27 cellular contexts compared by ENCODE assay signal in genomic region chr5:78823196-78823595, GRCh38.
"Had no signal": no experiment of that assay in that cellular context is flagged by ENCODE, and none has a peak within 500 bp of the region (broad histone marks: within the 10 kb centered on the region; RNA-seq: fewer than 3 reads in every experiment).

No MANE protein-coding gene starts in this region.

- H3K27ac Mint-ChIP-seq: activated CD4-positive, alpha-beta memory T cell treated with anti-CD3 and anti-CD28 coated beads, Interleukin-2, amount 10 ng/mL, durations not matched to agents 7 days and 5 days; activated CD4-positive, alpha-beta T cell treated with anti-CD3 and anti-CD28 coated beads, Interleukin-2, amount 10 ng/mL, durations not matched to agents 7 days and 5 days; activated naive CD4-positive, alpha-beta T cell treated with anti-CD3 and anti-CD28 coated beads, Interleukin-2, amount 50 U/mL, for 24 hours; activated naive CD8-positive, alpha-beta T cell treated with anti-CD3 and anti-CD28 coated beads, Interleukin-2, amount 50 U/mL, for 24 hours; activated T-cell treated with anti-CD3 and anti-CD28 coated beads, Interleukin-2, amount 50 U/mL, for 24 hours; activated T-helper 2 cell treated with anti-CD3 and anti-CD28 coated beads, Interferon-gamma antibody, Interleukin-2, Interleukin-4, amounts not matched to agents 10 μg/mL and 5 μg/mL and 100 μg/mL, durations not matched to agents 14 hours and 24 hours and 36 hours; nephron progenitor cell; stimulated activated naive CD8-positive, alpha-beta T cell treated with anti-CD3 and anti-CD28 coated beads, Interleukin-15, Interleukin-2, amounts not matched to agents 100 ng/mL and 50 ng/mL, for 24 hours; type B pancreatic cell had no signal

- H3K9me3 ChIP-seq: breast epithelium, neutrophil, right lobe of liver, uterus had no signal

- H3K36me3 ChIP-seq: breast epithelium, neutrophil, right lobe of liver, uterus, WERI-Rb-1 had no signal

- DNase-seq: activated CD4-positive, alpha-beta memory T cell treated with anti-CD3 and anti-CD28 coated beads, Interleukin-2, amount 10 ng/mL, durations not matched to agents 7 days and 5 days; activated CD4-positive, alpha-beta T cell treated with anti-CD3 and anti-CD28 coated beads, Interleukin-2, amount 10 ng/mL, durations not matched to agents 7 days and 5 days; activated CD8-positive, alpha-beta memory T cell treated with anti-CD3 and anti-CD28 coated beads, Interleukin-2, amount 50 U/mL, for 48 hours; activated naive CD8-positive, alpha-beta T cell treated with anti-CD3 and anti-CD28 coated beads, Interleukin-2, amount 50 U/mL, for 24 hours; activated T-cell treated with anti-CD3 and anti-CD28 coated beads, Interleukin-2, amount 50 U/mL, for 24 hours; amygdala; central memory CD4-positive, alpha-beta T cell; foreskin fibroblast; head of caudate nucleus; hippocampal formation; kidney; left colon; mammary epithelial cell; nephron progenitor cell; right lobe of liver; stimulated activated CD4-positive, alpha-beta T cell treated with anti-CD3 and anti-CD28 coated beads, Interleukin-2, amount 100 ng/mL, for 48 hours; T1000; uterus; WERI-Rb-1 had no signal

- H3K27me3 ChIP-seq: breast epithelium, neutrophil, right lobe of liver, uterus had no signal

- H3K27ac ChIP-seq: breast epithelium, neutrophil, right lobe of liver, WERI-Rb-1 had no signal

- H3K4me1 Mint-ChIP-seq: activated CD4-positive, alpha-beta memory T cell treated with anti-CD3 and anti-CD28 coated beads, Interleukin-2, amount 10 ng/mL, durations not matched to agents 7 days and 5 days; activated CD4-positive, alpha-beta T cell treated with anti-CD3 and anti-CD28 coated beads, Interleukin-2, amount 10 ng/mL, durations not matched to agents 7 days and 5 days; activated naive CD4-positive, alpha-beta T cell treated with anti-CD3 and anti-CD28 coated beads, Interleukin-2, amount 50 U/mL, for 24 hours had no signal

- H3K4me3 Mint-ChIP-seq: activated CD4-positive, alpha-beta memory T cell treated with anti-CD3 and anti-CD28 coated beads, Interleukin-2, amount 10 ng/mL, durations not matched to agents 7 days and 5 days; activated CD4-positive, alpha-beta T cell treated with anti-CD3 and anti-CD28 coated beads, Interleukin-2, amount 10 ng/mL, durations not matched to agents 7 days and 5 days; activated naive CD4-positive, alpha-beta T cell treated with anti-CD3 and anti-CD28 coated beads, Interleukin-2, amount 50 U/mL, for 24 hours; activated naive CD8-positive, alpha-beta T cell treated with anti-CD3 and anti-CD28 coated beads, Interleukin-2, amount 50 U/mL, for 24 hours; activated T-cell treated with anti-CD3 and anti-CD28 coated beads, Interleukin-2, amount 50 U/mL, for 24 hours; nephron progenitor cell; stimulated activated naive CD8-positive, alpha-beta T cell treated with anti-CD3 and anti-CD28 coated beads, Interleukin-15, Interleukin-2, amounts not matched to agents 100 ng/mL and 50 ng/mL, for 24 hours; type B pancreatic cell had no signal

- H3K27me3 Mint-ChIP-seq: activated CD4-positive, alpha-beta memory T cell treated with anti-CD3 and anti-CD28 coated beads, Interleukin-2, amount 10 ng/mL, durations not matched to agents 7 days and 5 days; activated CD4-positive, alpha-beta T cell treated with anti-CD3 and anti-CD28 coated beads, Interleukin-2, amount 10 ng/mL, durations not matched to agents 7 days and 5 days; activated naive CD4-positive, alpha-beta T cell treated with anti-CD3 and anti-CD28 coated beads, Interleukin-2, amount 50 U/mL, for 24 hours; activated naive CD8-positive, alpha-beta T cell treated with anti-CD3 and anti-CD28 coated beads, Interleukin-2, amount 50 U/mL, for 24 hours; activated T-cell treated with anti-CD3 and anti-CD28 coated beads, Interleukin-2, amount 50 U/mL, for 24 hours; stimulated activated naive CD8-positive, alpha-beta T cell treated with anti-CD3 and anti-CD28 coated beads, Interleukin-15, Interleukin-2, amounts not matched to agents 100 ng/mL and 50 ng/mL, for 24 hours; type B pancreatic cell had no signal

- H3K4me3 ChIP-seq: breast epithelium, right lobe of liver, uterus had no signal

- H3K36me3 Mint-ChIP-seq: type B pancreatic cell had no signal

- H3K9me3 Mint-ChIP-seq: activated CD4-positive, alpha-beta memory T cell treated with anti-CD3 and anti-CD28 coated beads, Interleukin-2, amount 10 ng/mL, durations not matched to agents 7 days and 5 days; activated CD4-positive, alpha-beta T cell treated with anti-CD3 and anti-CD28 coated beads, Interleukin-2, amount 10 ng/mL, durations not matched to agents 7 days and 5 days; activated naive CD4-positive, alpha-beta T cell treated with anti-CD3 and anti-CD28 coated beads, Interleukin-2, amount 50 U/mL, for 24 hours; activated naive CD8-positive, alpha-beta T cell treated with anti-CD3 and anti-CD28 coated beads, Interleukin-2, amount 50 U/mL, for 24 hours; activated T-cell treated with anti-CD3 and anti-CD28 coated beads, Interleukin-2, amount 50 U/mL, for 24 hours; activated T-helper 2 cell treated with anti-CD3 and anti-CD28 coated beads, Interferon-gamma antibody, Interleukin-2, Interleukin-4, amounts not matched to agents 10 μg/mL and 5 μg/mL and 100 μg/mL, durations not matched to agents 14 hours and 24 hours and 36 hours; stimulated activated naive CD8-positive, alpha-beta T cell treated with anti-CD3 and anti-CD28 coated beads, Interleukin-15, Interleukin-2, amounts not matched to agents 100 ng/mL and 50 ng/mL, for 24 hours had no signal

- ATAC-seq: activated CD4-positive, CD25-positive, alpha-beta regulatory T cell treated with anti-CD3 and anti-CD28 coated beads, Interleukin-2, amount 50 U/mL, for 24 hours; activated naive CD8-positive, alpha-beta T cell treated with anti-CD3 and anti-CD28 coated beads, Interleukin-2, amount 50 U/mL, for 24 hours; esophagus mucosa; left colon; right lobe of liver had no signal

- H3K4me1 ChIP-seq: breast epithelium, right lobe of liver had no signal
